Comparison of ENCODE assay signal across 8 cellular contexts in genomic region chr6:53794073-53794719, GRCh38. TPM values are rescaled to one million over a fixed set of nuclear protein-coding genes. Genes with fewer than 3 reads are reported as not detected.
A peak's percentile ranks its signal among the peaks of the same experiment; 100 is the strongest.
DNase-seq lines count a peak whose midpoint lies in the region; ATAC-seq and TF ChIP-seq lines count a peak whose summit lies in the region.

No MANE protein-coding gene starts in this region.

- peak overlapping the region; percentile 68 for H3K9ac ChIP-seq in neural cell (ENCODE audit: low read length)

- no peaks in the 10 kb centered on the region for H3F3A ChIP-seq in neural cell (ENCODE audit: insufficient read depth, low read length, poor library complexity, severe bottlenecking)

- TF ChIP-seq CTCF in OCI-LY7 (conservative IDR thresholded peaks at IDR 0.05; ENCODE audit: low read length): peak; percentile 34; the same call in 1 of the 2 replicates
- peak; percentile 63 for TF ChIP-seq CTCF in fibroblast of villous mesenchyme (IDR thresholded peaks at IDR 0.05; ENCODE audit: insufficient read depth, low read depth, low read length)
- TF ChIP-seq CTCF in neural cell (IDR thresholded peaks at IDR 0.05; ENCODE audit: poor library complexity, severe bottlenecking): peak; percentile 53
- TF ChIP-seq CTCF in thoracic aorta (IDR thresholded peaks at IDR 0.05): peak; percentile 56

- CTCF ChIA-PET in OCI-LY7 (lab: Charles Lee; ENCODE audit: unreplicated experiment): no interaction called here

- H3K4me2 ChIP-seq in OCI-LY7 (ENCODE audit: low read length) (peak overlapping the region; percentile 97), neural cell (ENCODE audit: low read length) (peak overlapping the region; percentile 75)

- peaks cover under 1% of the 10 kb centered on the region; the same call in 1 of the 2 replicates for H3K9me3 ChIP-seq in OCI-LY7 (ENCODE audit: low read length)
- H3K9me3 ChIP-seq in neural cell (ENCODE audit: low read length): no peaks in the 10 kb centered on the region
- H3K9me3 ChIP-seq in thoracic aorta: no peaks in the 10 kb centered on the region

- H3K4me3 ChIP-seq in OCI-LY7 (ENCODE audit: low read depth, low read length, poor library complexity, severe bottlenecking) (peak overlapping the region; percentile 84), fibroblast of villous mesenchyme (ENCODE audit: low read depth, low read length) (peak overlapping the region; percentile 84), neural cell (ENCODE audit: low read length) (peak overlapping the region; percentile 92), thoracic aorta (peak overlapping the region; percentile 90)

- no peak for TF ChIP-seq EP300 in neural cell (conservative IDR thresholded peaks at IDR 0.05; ENCODE audit: poor library complexity, severe bottlenecking)

- H3K4me1 ChIP-seq in OCI-LY7 (ENCODE audit: insufficient read depth, low read length, poor library complexity, severe bottlenecking) (peaks cover 24% of the 10 kb centered on the region), thoracic aorta (ENCODE audit: control insufficient read depth in 1 of 2, low read depth in 2 of 2) (peaks cover 0 to 21% of the 10 kb centered on the region in 2 donors)

- TSS peak; percentile 64 for BruUV-seq in OCI-LY7 (replicated peaks; lab: Mats Ljungman, UMichigan)

- H3K9me2 ChIP-seq in OCI-LY7 (ENCODE audit: insufficient read depth, low read length) (no peaks in the 10 kb centered on the region), neural cell (ENCODE audit: insufficient read depth, low read length) (no peaks in the 10 kb centered on the region)

- intact Hi-C loops in OCI-LY7 (cut with micrococcal nuclease; ENCODE audit: unreplicated experiment): loop anchor here (1.0 to 5.0 kb wide), 3 partner anchors 163 to 729 kb away; partner anchors contain the start of genes FBXO9 and GCLC

- H3K27ac ChIP-seq in OCI-LY7 (ENCODE audit: low read depth, low read length, poor library complexity, severe bottlenecking) (peak overlapping the region; percentile 70), neural cell (ENCODE audit: low read length) (peak overlapping the region; percentile 40), thoracic aorta (peak overlapping the region; percentile 68 to 80)

- H3K36me3 ChIP-seq in OCI-LY7 (ENCODE audit: insufficient read depth, low read length) (no peaks in the 10 kb centered on the region), neural cell (ENCODE audit: insufficient read depth, low read length) (no peaks in the 10 kb centered on the region), thoracic aorta (no peaks in the 10 kb centered on the region)

- no peaks in the 10 kb centered on the region for H3K27me3 ChIP-seq in neural cell (ENCODE audit: insufficient read depth, low read depth, low read length)
- no peaks in the 10 kb centered on the region for H3K27me3 ChIP-seq in thoracic aorta (replicated peaks; ENCODE audit: insufficient read depth)

- ATAC-seq in GM19467 (IDR thresholded peaks at IDR 0.05; ENCODE audit: unreplicated experiment): peak; percentile 48
- ATAC-seq in HG03558 (IDR thresholded peaks at IDR 0.05; ENCODE audit: extremely low read depth, unreplicated experiment): peak; percentile 43
- peak; percentile 40 for ATAC-seq in thoracic aorta (ENCODE audit: insufficient number of reproducible peaks, low FRiP score, low read depth)

- H4K20me1 ChIP-seq in OCI-LY7 (ENCODE audit: insufficient read depth, low read length) (0 out of 2 replicates have a peak, but pooled peaks cover 2% of the 10 kb centered on the region), neural cell (ENCODE audit: insufficient read depth) (no peaks in the 10 kb centered on the region)

- H3K79me2 ChIP-seq in OCI-LY7 (ENCODE audit: insufficient read depth, low read depth, low read length): no peaks in the 10 kb centered on the region; the same call in 1 of the 2 replicates
- H3K79me2 ChIP-seq in neural cell (replicated peaks; ENCODE audit: insufficient read depth, low read length): peaks cover 42% of the 10 kb centered on the region

- TF ChIP-seq RAD21 in neural cell (conservative IDR thresholded peaks at IDR 0.05): peak; percentile 57

- POLR2A ChIA-PET in OCI-LY7 (lab: Charles Lee): interaction anchor here (0.6 to 2.1 kb wide), 10 partner anchors 10 to 870 kb away, joined by 3 to 11 read pairs (median 4); no protein-coding TSS in a partner anchor

- H2AFZ ChIP-seq in OCI-LY7 (ENCODE audit: low read length) (peak overlapping the region; percentile 99), neural cell (ENCODE audit: low read depth, low read length) (peak overlapping the region; percentile 52)

- peak; percentile 78 for DNase-seq in D341Med (ENCODE audit: low spot score)
- peak; percentile 81 for DNase-seq in OCI-LY7 (ENCODE audit: low spot score)
- DNase-seq in activated effector memory CD4-positive, alpha-beta T cell treated with Interleukin-2 at 50 U/mL for 16 hours: peak; percentile 53
- DNase-seq in fibroblast of villous mesenchyme (ENCODE audit: low read depth): peak; percentile 85
- no peak for DNase-seq in thoracic aorta (ENCODE audit: low spot score)

TF ChIP-seq in neural cell, 6 proteins besides CTCF, POLR2A, EP300 and RAD21:
- TF ChIP-seq SMC3 (conservative IDR thresholded peaks at IDR 0.05; ENCODE audit: poor library complexity): peak; percentile 55
- TF ChIP-seq TAF1 (IDR thresholded peaks at IDR 0.05; ENCODE audit: low read depth): no peak
- TF ChIP-seq MXI1 (conservative IDR thresholded peaks at IDR 0.05; ENCODE audit: poor library complexity, severe bottlenecking): peak; percentile 7
- no peak for TF ChIP-seq REST (IDR thresholded peaks at IDR 0.05; ENCODE audit: borderline replicate concordance)
- TF ChIP-seq POLR2AphosphoS5 (IDR thresholded peaks at IDR 0.05): no peak
- TF ChIP-seq EZH2 (IDR thresholded peaks at IDR 0.05; ENCODE audit: borderline replicate concordance, insufficient read depth, low read length, poor library complexity, severe bottlenecking): no peak

RNA-seq across cellular contexts. Expression of gene LRRC1, which starts 0.6 kb away (rescaled TPM):
- total RNA-seq in OCI-LY7 (2014; rRNA removed; shearing (Covaris generic)): 7.0 and 8.2 TPM in 2 replicates
- 6.6 and 8.4 TPM in 2 replicates for total RNA-seq in OCI-LY7 (2022)
- total RNA-seq in fibroblast of villous mesenchyme: 17.7 and 18.6 TPM in 2 replicates
- polyA plus RNA-seq in neural cell: 19.4 and 21.2 TPM in 2 replicates
- 25.6 and 29.9 TPM in 2 replicates for polyA minus RNA-seq in neural cell
- total RNA-seq in thoracic aorta: 10 to 100 TPM; 18.5 to 22.8 TPM
